In genomic region chrX:72716766-72717165, GRCh38 we compare ENCODE assay signal across 1 cellular context.
TF ChIP-seq lines count a peak whose summit lies in the region.

No MANE protein-coding gene starts in this region.

TF ChIP-seq in HepG2, 621 proteins besides CTCF, POLR2A, EP300 and RAD21:
- no peak for TF ChIP-seq PITX1 (CRISPR knock-in tag; IDR thresholded peaks at IDR 0.05)
- TF ChIP-seq TCF7L2 (IDR thresholded peaks at IDR 0.05; ENCODE audit: low read depth, low read length) = no peak
- TF ChIP-seq ZNF329 (CRISPR knock-in tag; IDR thresholded peaks at IDR 0.05; ENCODE audit: low read depth) = no peak
